ENCODE assay signal across 8 cellular contexts in the genomic region with DNA sequence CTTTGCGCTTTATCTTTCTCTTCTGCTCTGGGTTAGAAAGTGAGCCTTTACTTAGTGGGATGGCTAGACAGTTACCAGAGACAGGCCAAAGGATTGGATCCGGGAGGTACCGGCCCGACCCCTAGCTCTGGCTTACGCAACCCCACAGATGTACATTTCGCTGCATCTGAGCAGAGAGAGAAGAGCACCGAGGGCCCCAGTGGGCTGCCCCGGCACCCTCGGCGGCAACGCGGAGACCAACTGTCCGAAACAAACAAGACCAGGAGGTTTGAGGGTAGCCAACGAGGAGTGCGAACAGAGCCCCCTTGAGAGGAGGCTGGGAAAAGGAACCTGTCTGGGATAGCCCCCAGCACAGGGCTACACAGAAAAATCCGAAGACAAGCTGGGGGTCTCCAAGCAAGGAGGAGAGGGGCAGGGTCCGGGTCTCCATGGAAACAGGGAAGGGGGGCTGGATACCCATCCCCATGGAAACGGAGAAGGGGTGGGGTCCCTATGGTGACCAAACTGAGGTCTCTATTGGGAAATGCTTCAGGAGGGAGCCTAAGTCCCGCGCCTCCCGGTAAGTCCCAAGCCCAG. TPM values are rescaled to one million over a fixed set of nuclear protein-coding genes. Genes with fewer than 3 reads are reported as not detected.
DNase-seq lines count a peak whose midpoint lies in the region; ATAC-seq and TF ChIP-seq lines count a peak whose summit lies in the region.

No MANE protein-coding gene starts in this region.

- H3K23ac ChIP-seq in IMR-90 (ENCODE audit: low read depth, low read length) = peak overlapping the region; percentile 70

- POLR2A ChIA-PET in IMR-90 (lab: Charles Lee; ENCODE audit: unreplicated experiment) = interaction anchor here (0.6 kb wide), 1 partner anchor 143 kb away, joined by 5 read pairs; no protein-coding TSS in a partner anchor

- in situ Hi-C loops in IMR-90 (cut with MboI; ENCODE audit: low sequenced_read_pairs) = no loop called here

- TF ChIP-seq CTCF in IMR-90 (conservative IDR thresholded peaks at IDR 0.05; ENCODE audit: low read depth, low read length) = no peak

- peak overlapping the region; percentile 72 for H3K56ac ChIP-seq in IMR-90 (ENCODE audit: extremely low read depth, insufficient read depth, low read length)

- H3K9me1 ChIP-seq in IMR-90 (ENCODE audit: insufficient read depth, low read length) = no peaks in the 10 kb centered on the region

- H2AK5ac ChIP-seq in IMR-90 (ENCODE audit: low read depth, low read length) = no peak overlapping the region

- peak overlapping the region; percentile 94 for H3K4me2 ChIP-seq in IMR-90 (ENCODE audit: low read depth, low read length)

- dilution Hi-C loops in IMR-90 (cut with HindIII; ENCODE audit: low sequenced_read_pairs, unreplicated experiment) = no loop called here

- H2AK9ac ChIP-seq in IMR-90 (replicated peaks; ENCODE audit: low read depth, low read length, poor library complexity) = peak overlapping the region; percentile 82

- intact Hi-C loops in IMR-90 (cut with micrococcal nuclease) = loop anchor here (1.0 kb wide), 1 partner anchor 167 kb away; the partner anchor contains the start of gene CDCA8

- peak overlapping the region; percentile 91 for H3K9ac ChIP-seq in IMR-90 (ENCODE audit: low read depth, low read length)

- DNase-seq in AG20443 (ENCODE audit: low spot score) = peak; percentile 59
- DNase-seq in IMR-90 = peak; percentile 20
- DNase-seq in amniotic epithelial cell (ENCODE audit: low read depth) = peak; percentile 70
- peak; percentile 4 for DNase-seq in stimulated activated CD8-positive, alpha-beta memory T cell treated with anti-CD3 and anti-CD28 coated beads, Interleukin-12 subunit alpha, Interleukin-12 subunit beta, amount 100 ng/mL, for 4 hours (ENCODE audit: low read depth)
- no peak for DNase-seq in COR-L47 (lab: John Stamatoyannopoulos, UW)

- TF ChIP-seq RAD21 in IMR-90 (IDR thresholded peaks at IDR 0.05; ENCODE audit: low read length) = no peak

- peak overlapping the region; percentile 63 for H4K5ac ChIP-seq in IMR-90 (ENCODE audit: low read depth, low read length)

- 3% methylated on average over 6 of the region's 21 CpGs; no CpG with 5 or more reads in 1 of the 2 experiments for WGBS in IMR-90 (ENCODE audit: extremely low coverage in 2 of 2, insufficient read length in 1 of 2), 2 experiments

- BruUV-seq in IMR-90 (replicated peaks; lab: Mats Ljungman, UMichigan) = no TSS peak

- H4K91ac ChIP-seq in IMR-90 (ENCODE audit: insufficient read depth, low read depth, low read length) = peak overlapping the region; percentile 75

- CTCF ChIA-PET in IMR-90 (lab: Yijun Ruan, JAX) = interaction anchor here (0.6 to 1.7 kb wide), 7 partner anchors 9 to 50 kb away, joined by 3 to 5 read pairs (median 3); partner anchors contain the start of gene YRDC

- peaks cover 14 to 34% of the 10 kb centered on the region in 2 experiments for H3K79me1 ChIP-seq in IMR-90 (ENCODE audit: low read depth in 1 of 2, low read length in 2 of 2)

- peak overlapping the region; percentile 44; the same call in 1 of the 2 replicates for H2BK120ac ChIP-seq in IMR-90 (ENCODE audit: low read depth, low read length)

- peaks cover 21% of the 10 kb centered on the region for H3K36me3 ChIP-seq in IMR-90 (ENCODE audit: control insufficient read depth, insufficient read depth, low read length)

- H2AFZ ChIP-seq in IMR-90 (replicated peaks; ENCODE audit: low read length, poor library complexity) = peak overlapping the region; percentile 95

- no peak; the same call in 1 of the 2 replicates for TF ChIP-seq POLR2A in IMR-90 (IDR thresholded peaks at IDR 0.05; ENCODE audit: low read depth, low read length)

- H3K14ac ChIP-seq in IMR-90 (replicated peaks; ENCODE audit: low read depth, low read length) = peak overlapping the region; percentile 74

- H4K8ac ChIP-seq in IMR-90 (ENCODE audit: low read depth in 2 of 2, low read length in 2 of 2) = peak overlapping the region; percentile 37 to 82; a peak in 2 of 4 replicates

- peak overlapping the region; percentile 89 for H3K27ac ChIP-seq in IMR-90 (ENCODE audit: insufficient read depth, low read length)

- ATAC-seq in GM19351 (IDR thresholded peaks at IDR 0.05; ENCODE audit: unreplicated experiment) (peak; percentile 22), IMR-90 (ENCODE audit: low read depth) (peak; percentile 13), HG03565 (IDR thresholded peaks at IDR 0.05; ENCODE audit: unreplicated experiment) (no peak)

- no peak overlapping the region for H2BK15ac ChIP-seq in IMR-90 (ENCODE audit: low read depth, low read length)

- peak overlapping the region; percentile 74 for H2BK5ac ChIP-seq in IMR-90 (ENCODE audit: low read depth, low read length, poor library complexity, severe bottlenecking)

- no peak overlapping the region for H2BK20ac ChIP-seq in IMR-90 (ENCODE audit: low read depth, low read length)

- no peaks in the 10 kb centered on the region for H3K27me3 ChIP-seq in IMR-90 (ENCODE audit: control insufficient read depth, insufficient read depth, low read length)

- peak overlapping the region; percentile 78 for H3K4ac ChIP-seq in IMR-90 (ENCODE audit: low read depth, low read length)

- peaks cover 2% of the 10 kb centered on the region; the same call in 1 of the 2 replicates for H3K4me1 ChIP-seq in IMR-90 (ENCODE audit: control insufficient read depth, insufficient read depth, low read length)

- peak overlapping the region; percentile 25; the same call in 1 of the 2 replicates for H3K18ac ChIP-seq in IMR-90 (ENCODE audit: low read depth, low read length)

- H3K4me3 ChIP-seq in IMR-90 (ENCODE audit: insufficient read depth, low read depth, low read length) (peak overlapping the region; percentile 94), iPS-11a (ENCODE audit: low read depth, low read length) (peak overlapping the region; percentile 98)

- no peaks in the 10 kb centered on the region for H3K9me3 ChIP-seq in IMR-90 (ENCODE audit: control insufficient read depth, insufficient read depth, low read length)

- no peaks in the 10 kb centered on the region; the same call in 1 of the 2 replicates for H4K20me1 ChIP-seq in IMR-90 (ENCODE audit: insufficient read depth, low read length)

TF ChIP-seq in IMR-90, 13 proteins besides CTCF, POLR2A, EP300 and RAD21:
- peak; percentile 11; the same call in 1 of the 2 replicates for TF ChIP-seq MXI1 (IDR thresholded peaks at IDR 0.05; ENCODE audit: borderline replicate concordance, low read depth, low read length)
- TF ChIP-seq SMC3 (IDR thresholded peaks at IDR 0.05; ENCODE audit: low read depth, low read length) = no peak
- TF ChIP-seq CEBPB (IDR thresholded peaks at IDR 0.05; ENCODE audit: low read depth, low read length) = peak; percentile 88

RNA-seq across cellular contexts. Expression of gene MTF1, which starts 0.4 kb away (rescaled TPM):
- 2.2 and 2.3 TPM in 2 replicates for total RNA-seq in IMR-90 (2012; rRNA removed)
- 4.7 and 5.0 TPM in 2 replicates for polyA plus RNA-seq in IMR-90 (2012; rRNA removed)
- polyA plus RNA-seq in IMR-90 (2012; cell fraction: cytosol; rRNA removed) = 1.5 and 1.9 TPM in 2 replicates
- polyA plus RNA-seq in IMR-90 (2012; cell fraction: nucleus; rRNA removed; ENCODE audit: low replicate concordance) = 2.6 and 5.8 TPM in 2 replicates

RNA-seq across cellular contexts. Expression of gene YRDC, which starts 51.0 kb away (rescaled TPM):
- total RNA-seq in IMR-90 (2012; rRNA removed) = 19.2 and 21.7 TPM in 2 replicates
- polyA plus RNA-seq in IMR-90 (2012; rRNA removed) = 21.0 and 25.0 TPM in 2 replicates
- 15.7 and 17.5 TPM in 2 replicates for polyA plus RNA-seq in IMR-90 (2012; cell fraction: cytosol; rRNA removed)
- polyA plus RNA-seq in IMR-90 (2012; cell fraction: nucleus; rRNA removed; ENCODE audit: low replicate concordance) = 11.2 and 13.2 TPM in 2 replicates

RNA-seq across cellular contexts. Expression of gene C1orf122, which starts 51.4 kb away (rescaled TPM):
- 2.0 and 2.2 TPM in 2 replicates for total RNA-seq in IMR-90 (2012; rRNA removed)
- polyA plus RNA-seq in IMR-90 (2012; rRNA removed) = 13.6 and 27.6 TPM in 2 replicates
- 62.5 and 64.7 TPM in 2 replicates for polyA plus RNA-seq in IMR-90 (2012; cell fraction: cytosol; rRNA removed)
- polyA plus RNA-seq in IMR-90 (2012; cell fraction: nucleus; rRNA removed; ENCODE audit: low replicate concordance) = 32.7 and 41.9 TPM in 2 replicates
